Comparison of ENCODE assay signal across 22 cellular contexts in genomic region chr6:72931325-72931903, GRCh38.
"Had no signal": no experiment of that assay in that cellular context is flagged by ENCODE, and none has a peak within 500 bp of the region (broad histone marks: within the 10 kb centered on the region; RNA-seq: fewer than 3 reads in every experiment).

No MANE protein-coding gene starts in this region.

- H3K27ac ChIP-seq: VCaP had no signal

- H3K9me3 ChIP-seq: SK-N-SH had no signal

- ATAC-seq: activated CD4-positive, CD25-positive, alpha-beta regulatory T cell treated with anti-CD3 and anti-CD28 coated beads, Interleukin-2, amount 50 U/mL, for 24 hours; activated CD8-positive, alpha-beta T cell treated with anti-CD3 and anti-CD28 coated beads for 36 hours; activated T-cell treated with anti-CD3 and anti-CD28 coated beads, Interleukin-2, amount 50 U/mL, for 72 hours; K562; Right ventricle myocardium inferior had no signal

- H3K4me3 ChIP-seq: K562 had no signal

- H3K9ac ChIP-seq: SK-N-SH had no signal

- H3K4me2 ChIP-seq: SK-N-SH had no signal

- DNase-seq: activated CD4-positive, alpha-beta T cell treated with anti-CD3 and anti-CD28 coated beads for 4 hours; activated CD8-positive, alpha-beta memory T cell treated with anti-CD3 and anti-CD28 coated beads, Interleukin-2, amount 50 U/mL, for 4 hours; activated CD8-positive, alpha-beta T cell treated with anti-CD3 and anti-CD28 coated beads for 36 hours; activated gamma-delta T cell treated with Interleukin-2 at 50 U/mL for 16 hours; activated naive CD4-positive, alpha-beta T cell treated with anti-CD3 and anti-CD28 coated beads, Interleukin-2, amount 10 ng/mL, durations not matched to agents 7 days and 5 days; activated naive CD8-positive, alpha-beta T cell treated with anti-CD3 and anti-CD28 coated beads for 36 hours; activated T-cell treated with anti-CD3 and anti-CD28 coated beads, Interleukin-2, amount 50 U/mL, for 72 hours; caudate nucleus; Karpas-422; MM.1S; NCI-H1105; NCI-H1436; NCI-H2029 treated with DMSO at 0.1 percent for 48 hours; NCI-H2227 treated with DMSO at 0.1 percent for 48 hours; NCI-H774; RPMI8226; SK-N-SH; T-helper 1 cell had no signal

- FAIRE-seq: K562 had no signal
